Comparison of ENCODE assay signal across 10 cellular contexts in the genomic region with DNA sequence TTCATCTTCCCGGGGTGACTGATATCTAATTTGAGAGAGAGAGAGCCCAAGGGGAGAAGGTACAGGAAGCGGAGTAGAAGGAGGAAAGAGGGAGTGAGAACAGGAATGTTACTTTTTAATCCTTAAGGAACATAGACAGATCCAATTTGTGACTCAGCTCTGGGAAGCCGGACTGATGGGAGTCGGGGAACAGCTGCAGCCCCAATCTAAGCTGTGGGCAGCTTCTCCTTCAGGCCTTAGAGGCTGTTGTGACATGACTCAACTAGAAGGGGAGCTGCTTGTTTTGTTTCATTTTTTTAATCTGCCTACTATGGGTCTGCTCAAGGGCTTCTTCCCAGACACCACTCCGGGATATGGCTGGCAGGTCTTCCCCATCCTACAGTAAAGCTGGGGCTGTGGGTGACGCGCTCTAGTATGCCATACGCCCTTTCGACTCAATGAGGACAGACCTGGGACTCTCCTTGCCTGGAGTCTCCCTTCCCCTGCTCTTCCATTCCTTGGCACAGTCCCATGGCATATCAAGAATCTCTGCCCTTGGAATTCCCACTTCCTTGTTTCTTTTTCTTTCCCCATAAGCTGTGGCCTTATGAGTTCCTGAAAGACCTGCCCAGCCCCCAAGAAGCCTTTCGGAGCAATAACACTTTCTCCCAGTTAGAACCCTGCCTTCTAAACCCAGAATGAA.
DNase-seq lines count a peak whose midpoint lies in the region; TF ChIP-seq lines count a peak whose summit lies in the region.
"Had no signal": no experiment of that assay in that cellular context is flagged by ENCODE, and none has a peak within 500 bp of the region (broad histone marks: within the 10 kb centered on the region; RNA-seq: fewer than 3 reads in every experiment).

No MANE protein-coding gene starts in this region.

- H3K27ac Mint-ChIP-seq in type B pancreatic cell = no peak overlapping the region

- H3K9me3 Mint-ChIP-seq in type B pancreatic cell = no peaks in the 10 kb centered on the region

- DNase-seq in NCI-H82 (lab: John Stamatoyannopoulos, UW) (peak; percentile 93), epithelial cell of prostate (ENCODE audit: low read depth, low spot score) (no peak), type B pancreatic cell (ENCODE audit: extremely low spot score, unreplicated experiment) (no peak), activated T-cell treated with anti-CD3 and anti-CD28 coated beads for 4 hours (no peak), NCI-H446 (lab: John Stamatoyannopoulos, UW) (no peak), GDM1 (lab: John Stamatoyannopoulos, UW) (no peak)
- no peak for DNase-seq in stimulated activated naive CD4-positive, alpha-beta T cell (lab: John Stamatoyannopoulos, UW)
- DNase-seq: NCI-H1436, T1000 had no signal

- no peaks in the 10 kb centered on the region for H3K9me3 ChIP-seq in mucosa of stomach (ENCODE audit: control insufficient read depth, low read length)

- peak overlapping the region; percentile 93 for H3K27ac ChIP-seq in epithelial cell of prostate

- peak overlapping the region; percentile 69 for H3K4me3 ChIP-seq in mucosa of stomach (ENCODE audit: low read length)

- no peaks in the 10 kb centered on the region for H3K27me3 ChIP-seq in mucosa of stomach (ENCODE audit: control insufficient read depth, insufficient read depth, low read length)

- H3K4me3 Mint-ChIP-seq in type B pancreatic cell = peak overlapping the region; percentile 67

- H3K36me3 Mint-ChIP-seq in type B pancreatic cell = peaks cover 6% of the 10 kb centered on the region

- H3K27me3 Mint-ChIP-seq in type B pancreatic cell = peaks cover 4% of the 10 kb centered on the region

- peak overlapping the region; percentile 92 for H3K9ac ChIP-seq in mucosa of stomach (ENCODE audit: low read length)

- peaks cover 46% of the 10 kb centered on the region for H3K4me1 ChIP-seq in mucosa of stomach (ENCODE audit: control insufficient read depth, insufficient read depth, low read length)

- no peak for TF ChIP-seq CTCF in type B pancreatic cell (conservative IDR thresholded peaks at IDR 0.05)

- H3K36me3 ChIP-seq in mucosa of stomach (ENCODE audit: control insufficient read depth, insufficient read depth, low read length) = peaks cover 3% of the 10 kb centered on the region

- H3K4me1 Mint-ChIP-seq in type B pancreatic cell (ENCODE audit: unreplicated experiment) = peaks cover 56% of the 10 kb centered on the region
